Comparison of ENCODE assay signal across 1 cellular context in the genomic region with DNA sequence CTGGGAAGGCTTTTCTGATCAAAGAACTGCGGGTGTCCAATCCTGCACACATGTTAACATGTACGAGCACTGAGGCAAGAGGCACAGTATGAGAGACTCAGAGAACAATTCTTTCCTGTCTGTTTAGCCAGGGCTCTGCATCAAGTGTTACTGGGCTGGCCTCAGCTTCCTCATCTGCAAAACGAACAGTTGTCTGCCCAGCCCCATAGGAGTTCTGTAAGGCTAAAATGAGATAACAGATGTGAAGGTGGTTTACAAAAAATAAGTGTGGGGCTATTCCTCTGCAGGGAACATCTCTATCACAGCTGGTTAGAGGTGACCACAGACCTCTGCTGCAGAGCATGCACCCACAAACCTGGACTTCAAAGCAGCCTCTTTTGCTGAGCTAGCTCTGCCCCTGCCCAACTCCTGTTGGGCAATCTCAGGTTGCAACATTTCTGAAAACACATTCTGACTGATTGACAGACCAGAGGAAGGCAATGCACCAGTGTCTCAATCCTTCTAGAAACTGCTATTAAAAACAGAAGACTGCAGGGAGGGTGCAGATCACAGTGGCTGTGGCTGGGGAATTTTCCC.
TF ChIP-seq lines count a peak whose summit lies in the region.

No MANE protein-coding gene starts in this region.

TF ChIP-seq in liver, 16 proteins besides CTCF, POLR2A, EP300 and RAD21:
- TF ChIP-seq FOXA2 (IDR thresholded peaks at IDR 0.05): peak; percentile 5
- TF ChIP-seq, protein P1, sequence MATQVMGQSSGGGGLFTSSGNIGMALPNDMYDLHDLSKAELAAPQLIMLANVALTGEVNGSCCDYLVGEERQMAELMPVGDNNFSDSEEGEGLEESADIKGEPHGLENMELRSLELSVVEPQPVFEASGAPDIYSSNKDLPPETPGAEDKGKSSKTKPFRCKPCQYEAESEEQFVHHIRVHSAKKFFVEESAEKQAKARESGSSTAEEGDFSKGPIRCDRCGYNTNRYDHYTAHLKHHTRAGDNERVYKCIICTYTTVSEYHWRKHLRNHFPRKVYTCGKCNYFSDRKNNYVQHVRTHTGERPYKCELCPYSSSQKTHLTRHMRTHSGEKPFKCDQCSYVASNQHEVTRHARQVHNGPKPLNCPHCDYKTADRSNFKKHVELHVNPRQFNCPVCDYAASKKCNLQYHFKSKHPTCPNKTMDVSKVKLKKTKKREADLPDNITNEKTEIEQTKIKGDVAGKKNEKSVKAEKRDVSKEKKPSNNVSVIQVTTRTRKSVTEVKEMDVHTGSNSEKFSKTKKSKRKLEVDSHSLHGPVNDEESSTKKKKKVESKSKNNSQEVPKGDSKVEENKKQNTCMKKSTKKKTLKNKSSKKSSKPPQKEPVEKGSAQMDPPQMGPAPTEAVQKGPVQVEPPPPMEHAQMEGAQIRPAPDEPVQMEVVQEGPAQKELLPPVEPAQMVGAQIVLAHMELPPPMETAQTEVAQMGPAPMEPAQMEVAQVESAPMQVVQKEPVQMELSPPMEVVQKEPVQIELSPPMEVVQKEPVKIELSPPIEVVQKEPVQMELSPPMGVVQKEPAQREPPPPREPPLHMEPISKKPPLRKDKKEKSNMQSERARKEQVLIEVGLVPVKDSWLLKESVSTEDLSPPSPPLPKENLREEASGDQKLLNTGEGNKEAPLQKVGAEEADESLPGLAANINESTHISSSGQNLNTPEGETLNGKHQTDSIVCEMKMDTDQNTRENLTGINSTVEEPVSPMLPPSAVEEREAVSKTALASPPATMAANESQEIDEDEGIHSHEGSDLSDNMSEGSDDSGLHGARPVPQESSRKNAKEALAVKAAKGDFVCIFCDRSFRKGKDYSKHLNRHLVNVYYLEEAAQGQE (IDR thresholded peaks at IDR 0.05): no peak
- peak; percentile 17 to 27 for TF ChIP-seq HNF4A (conservative IDR thresholded peaks at IDR 0.05)
- TF ChIP-seq MAX (IDR thresholded peaks at IDR 0.05): no peak
- peak; percentile 20 for TF ChIP-seq YY1 (IDR thresholded peaks at IDR 0.05)
- no peak for TF ChIP-seq ZBTB33 (IDR thresholded peaks at IDR 0.05)
- TF ChIP-seq, protein P2, sequence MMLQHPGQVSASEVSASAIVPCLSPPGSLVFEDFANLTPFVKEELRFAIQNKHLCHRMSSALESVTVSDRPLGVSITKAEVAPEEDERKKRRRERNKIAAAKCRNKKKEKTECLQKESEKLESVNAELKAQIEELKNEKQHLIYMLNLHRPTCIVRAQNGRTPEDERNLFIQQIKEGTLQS (IDR thresholded peaks at IDR 0.05): no peak
- TF ChIP-seq RXRA (IDR thresholded peaks at IDR 0.05): peak in 1 of 2 donors; percentile 17
